In the genomic region with DNA sequence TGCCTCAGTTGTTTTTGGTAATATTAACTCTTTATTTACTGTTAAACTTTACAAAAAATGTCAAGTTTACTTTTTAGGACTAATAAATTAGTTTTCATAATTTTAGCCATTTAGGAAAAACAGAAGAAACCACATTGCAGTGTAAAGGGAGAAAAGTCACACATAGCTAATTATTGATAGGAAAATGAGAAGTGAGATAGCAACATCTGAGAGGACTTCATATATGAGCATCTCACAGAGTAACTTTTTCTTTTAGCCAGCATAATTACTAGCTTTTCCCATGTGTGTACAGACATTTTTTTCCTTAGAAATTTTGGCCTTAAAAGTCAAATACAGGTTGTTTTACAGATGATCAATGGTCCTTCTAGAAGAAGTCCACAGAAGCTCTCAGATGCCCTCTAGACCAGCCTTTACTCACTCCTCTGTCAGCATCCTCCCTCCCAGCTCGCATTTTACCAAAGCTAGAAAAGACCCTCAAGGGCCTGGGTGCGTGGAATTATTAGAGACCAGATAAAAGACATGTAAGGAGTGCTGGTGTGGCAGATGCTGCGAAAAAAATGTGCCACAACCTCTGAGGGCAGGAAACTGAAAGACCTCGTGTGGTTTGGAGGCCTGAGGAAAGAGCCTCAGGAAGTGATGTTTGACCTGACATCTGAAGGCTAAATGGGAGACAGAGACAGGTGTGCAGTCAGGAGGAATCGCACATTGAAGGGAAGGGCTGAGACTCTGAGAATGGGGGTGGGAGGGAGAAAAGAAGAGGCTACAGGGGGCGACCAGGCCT, we compare ENCODE assay signal across 8 cellular contexts.
DNase-seq lines count a peak whose midpoint lies in the region; ATAC-seq, FAIRE-seq and TF ChIP-seq lines count a peak whose summit lies in the region.

No MANE protein-coding gene starts in this region.

- H3K27ac ChIP-seq in skeletal muscle tissue (ENCODE audit: low read depth, low read length), result peak overlapping the region; percentile 59

- FAIRE-seq in GM19239 (lab: Jason Lieb, UNC), result peak; percentile 97

- ATAC-seq in HG02610 (IDR thresholded peaks at IDR 0.05; ENCODE audit: unreplicated experiment) (peak; percentile 35), left lobe of liver (no peak)

- peak overlapping the region; percentile 65 for H3K4me2 ChIP-seq in Loucy (ENCODE audit: low read depth, low read length, poor library complexity, severe bottlenecking)

- H3K9me2 ChIP-seq in Loucy (replicated peaks; ENCODE audit: low read depth, low read length), result no peaks in the 10 kb centered on the region

- no peaks in the 10 kb centered on the region for H3K27me3 Mint-ChIP-seq in glutamatergic neuron (ENCODE audit: unreplicated experiment)
- H3K27me3 Mint-ChIP-seq in activated CD4-positive, alpha-beta memory T cell treated with anti-CD3 and anti-CD28 coated beads for 36 hours, result peaks cover 18% of the 10 kb centered on the region

- H3K79me2 ChIP-seq in Loucy (ENCODE audit: insufficient read depth, low read length), result peaks cover 18% of the 10 kb centered on the region; the same call in 1 of the 2 replicates

- H3K36me3 ChIP-seq in Loucy (ENCODE audit: insufficient read depth, low read length) (no peaks in the 10 kb centered on the region), skeletal muscle tissue (ENCODE audit: control insufficient read depth in 3 of 3, insufficient read depth in 3 of 3, low read length in 3 of 3) (no peaks in the 10 kb centered on the region)

- CTCF ChIA-PET in activated CD4-positive, alpha-beta memory T cell treated with anti-CD3 and anti-CD28 coated beads for 36 hours (lab: Charles Lee), result interaction anchor here (1.0 kb wide), 1 partner anchor 68 kb away, joined by 3 read pairs; no protein-coding TSS in a partner anchor

- DNase-seq in GM19239 (ENCODE audit: insufficient read length, low spot score), result peak; percentile 32
- no peak for DNase-seq in left lobe of liver (ENCODE audit: low spot score)
- DNase-seq in glutamatergic neuron, result no peak
- DNase-seq in occipital lobe (lab: John Stamatoyannopoulos, UW), result no peak
- no peak for DNase-seq in activated CD4-positive, alpha-beta memory T cell treated with anti-CD3 and anti-CD28 coated beads for 36 hours

- H3K9me3 Mint-ChIP-seq in glutamatergic neuron (ENCODE audit: unreplicated experiment), result no peaks in the 10 kb centered on the region
- no peaks in the 10 kb centered on the region for H3K9me3 Mint-ChIP-seq in activated CD4-positive, alpha-beta memory T cell treated with anti-CD3 and anti-CD28 coated beads for 36 hours

- H3F3A ChIP-seq in Loucy (ENCODE audit: low read depth), result peaks cover 15% of the 10 kb centered on the region; the same call in 1 of the 2 replicates

- peaks cover 3% of the 10 kb centered on the region for H3K36me3 Mint-ChIP-seq in glutamatergic neuron (ENCODE audit: unreplicated experiment)
- no peaks in the 10 kb centered on the region for H3K36me3 Mint-ChIP-seq in activated CD4-positive, alpha-beta memory T cell treated with anti-CD3 and anti-CD28 coated beads for 36 hours

- H3K27me3 ChIP-seq in Loucy (ENCODE audit: insufficient read depth, low read length, poor library complexity, severe bottlenecking) (no peaks in the 10 kb centered on the region), skeletal muscle tissue (ENCODE audit: control insufficient read depth in 3 of 3, insufficient read depth in 3 of 3, low read length in 3 of 3) (no peaks in the 10 kb centered on the region)

- intact Hi-C loops in activated CD4-positive, alpha-beta memory T cell treated with anti-CD3 and anti-CD28 coated beads for 36 hours (cut with micrococcal nuclease), result no loop called here

- H3K9ac ChIP-seq in Loucy (ENCODE audit: low read depth, low read length, poor library complexity, severe bottlenecking), result peak overlapping the region; percentile 25
- no peak overlapping the region for H3K9ac ChIP-seq in skeletal muscle tissue (ENCODE audit: low read depth in 1 of 3, low read length in 3 of 3)

- H3K9me3 ChIP-seq in Loucy (ENCODE audit: insufficient read depth, low read depth, low read length) (no peaks in the 10 kb centered on the region), skeletal muscle tissue (ENCODE audit: control insufficient read depth in 3 of 3, low read length in 3 of 3) (no peaks in the 10 kb centered on the region)

- no peak overlapping the region for H2AFZ ChIP-seq in Loucy (ENCODE audit: low read length)

- H3K27ac Mint-ChIP-seq in glutamatergic neuron (ENCODE audit: unreplicated experiment), result no peak overlapping the region
- H3K27ac Mint-ChIP-seq in activated CD4-positive, alpha-beta memory T cell treated with anti-CD3 and anti-CD28 coated beads for 36 hours, result no peak overlapping the region

- POLR2A ChIA-PET in activated CD4-positive, alpha-beta memory T cell treated with anti-CD3 and anti-CD28 coated beads for 36 hours (lab: Charles Lee), result no interaction called here

- H3K4me3 ChIP-seq in Loucy (ENCODE audit: low read length, poor library complexity, severe bottlenecking), result peak overlapping the region; percentile 40
- H3K4me3 ChIP-seq in skeletal muscle tissue (ENCODE audit: low read length in 3 of 3), result no peak overlapping the region

- H4K20me1 ChIP-seq in Loucy (ENCODE audit: insufficient read depth, low read length, poor library complexity, severe bottlenecking), result no peaks in the 10 kb centered on the region

- no peak overlapping the region for H3K4me3 Mint-ChIP-seq in glutamatergic neuron (ENCODE audit: unreplicated experiment)
- no peak overlapping the region for H3K4me3 Mint-ChIP-seq in activated CD4-positive, alpha-beta memory T cell treated with anti-CD3 and anti-CD28 coated beads for 36 hours

- peaks cover 17% of the 10 kb centered on the region for H3K4me1 Mint-ChIP-seq in glutamatergic neuron (ENCODE audit: low read depth, unreplicated experiment)
- peaks cover 11% of the 10 kb centered on the region for H3K4me1 Mint-ChIP-seq in activated CD4-positive, alpha-beta memory T cell treated with anti-CD3 and anti-CD28 coated beads for 36 hours (ENCODE audit: low read depth)

- H3K4me1 ChIP-seq in Loucy (ENCODE audit: insufficient read depth, low read length, poor library complexity, severe bottlenecking) (peaks cover 73% of the 10 kb centered on the region), skeletal muscle tissue (ENCODE audit: control insufficient read depth in 3 of 3, insufficient read depth in 3 of 3, low read length in 3 of 3) (peaks cover 30 to 44% (median 35%) of the 10 kb centered on the region in 3 donors)

- TF ChIP-seq CTCF in Loucy (conservative IDR thresholded peaks at IDR 0.05; ENCODE audit: low read length), result no peak
- TF ChIP-seq CTCF in glutamatergic neuron (IDR thresholded peaks at IDR 0.05; ENCODE audit: partially characterized antibody, unreplicated experiment), result no peak
